ENCODE assay signal across 1 cellular context in genomic region chr6:158847012-158847529, GRCh38.
TF ChIP-seq lines count a peak whose summit lies in the region.

No MANE protein-coding gene starts in this region.

TF ChIP-seq in H1, 55 proteins besides CTCF, POLR2A, EP300 and RAD21:
- TF ChIP-seq SP1 (IDR thresholded peaks at IDR 0.05; ENCODE audit: low read depth, low read length), result no peak
- TF ChIP-seq JUN (IDR thresholded peaks at IDR 0.05; ENCODE audit: low read depth, low read length), result no peak
- TF ChIP-seq HDAC6 (IDR thresholded peaks at IDR 0.05; ENCODE audit: low read depth, low read length), result no peak
- no peak for TF ChIP-seq E2F6 (IDR thresholded peaks at IDR 0.05)
- TF ChIP-seq ATF3 (IDR thresholded peaks at IDR 0.05; ENCODE audit: insufficient read depth, low read depth, low read length), result no peak
- no peak for TF ChIP-seq MAX (IDR thresholded peaks at IDR 0.05)
- no peak for TF ChIP-seq USF2 (IDR thresholded peaks at IDR 0.05; ENCODE audit: low read length)
- TF ChIP-seq CHD1 (IDR thresholded peaks at IDR 0.05; ENCODE audit: low read depth, low read length), result no peak
- no peak for TF ChIP-seq HDAC2 (IDR thresholded peaks at IDR 0.05; ENCODE audit: borderline replicate concordance in 1 of 2, low read depth in 2 of 2, low read length in 2 of 2)
- TF ChIP-seq FOSL1 (IDR thresholded peaks at IDR 0.05; ENCODE audit: insufficient read depth, low read depth, low read length), result no peak
- TF ChIP-seq BCL11A (IDR thresholded peaks at IDR 0.05; ENCODE audit: low read depth in 2 of 2, low read length in 2 of 2), result no peak
- no peak for TF ChIP-seq ATF2 (IDR thresholded peaks at IDR 0.05; ENCODE audit: low read length)
- no peak for TF ChIP-seq GABPA (IDR thresholded peaks at IDR 0.05; ENCODE audit: borderline replicate concordance, insufficient read depth, low read length)
- TF ChIP-seq YY1 (IDR thresholded peaks at IDR 0.05; ENCODE audit: low read depth, low read length), result no peak
- no peak for TF ChIP-seq TBP (IDR thresholded peaks at IDR 0.05; ENCODE audit: low read depth, low read length)
- TF ChIP-seq PHF8 (conservative IDR thresholded peaks at IDR 0.05; ENCODE audit: low read depth, low read length), result no peak
- no peak for TF ChIP-seq NANOG (IDR thresholded peaks at IDR 0.05; ENCODE audit: insufficient read depth, low read depth, low read length, poor library complexity, severe bottlenecking)
- no peak for TF ChIP-seq BACH1 (IDR thresholded peaks at IDR 0.05; ENCODE audit: low read length)
- TF ChIP-seq CBX8 (IDR thresholded peaks at IDR 0.05; ENCODE audit: borderline replicate concordance, low read depth, low read length), result no peak
